ENCODE assay signal across 1 cellular context in the genomic region with DNA sequence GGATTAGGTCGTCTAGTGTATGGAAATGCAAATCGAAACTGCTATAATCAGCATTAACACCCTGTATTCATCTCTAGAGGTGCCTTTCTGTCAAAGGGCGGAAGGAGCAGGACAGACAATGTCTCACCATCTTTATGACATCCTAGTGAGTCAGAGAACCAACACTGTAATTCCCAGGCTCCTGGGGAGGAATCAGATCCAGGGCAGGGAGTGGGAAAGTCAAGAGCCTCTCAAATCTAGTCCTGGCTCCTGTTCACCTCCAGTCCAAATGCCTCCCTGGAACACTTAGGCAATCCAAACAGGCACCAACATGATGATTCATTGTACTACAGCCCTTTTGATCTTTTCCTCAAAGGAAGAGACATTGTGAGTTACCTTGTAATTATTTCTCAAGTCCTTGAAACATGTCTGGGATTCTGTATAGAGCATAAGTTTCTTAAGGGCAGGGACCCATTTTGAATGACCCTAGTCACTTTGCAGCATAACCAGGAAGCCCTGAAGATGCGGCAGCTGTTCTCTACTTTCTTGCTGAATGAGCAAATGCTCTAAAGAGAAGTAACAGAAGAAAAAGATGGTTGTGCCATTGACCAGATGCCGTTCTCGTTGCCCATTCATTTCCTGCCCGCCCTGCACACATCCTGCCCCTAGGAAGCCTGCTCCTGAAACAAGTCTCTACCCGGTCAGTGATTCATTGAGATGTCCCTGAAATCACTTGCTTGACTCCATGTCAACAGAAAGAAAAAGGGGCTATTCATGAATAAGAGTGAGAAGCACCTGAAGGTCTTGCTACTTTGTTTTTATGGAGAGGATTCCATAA.
TF ChIP-seq lines count a peak whose summit lies in the region.

No MANE protein-coding gene starts in this region.

TF ChIP-seq in K562, 482 proteins besides CTCF, POLR2A, EP300 and RAD21 (continued from another document and continues in another):
- TF ChIP-seq, protein P1, sequence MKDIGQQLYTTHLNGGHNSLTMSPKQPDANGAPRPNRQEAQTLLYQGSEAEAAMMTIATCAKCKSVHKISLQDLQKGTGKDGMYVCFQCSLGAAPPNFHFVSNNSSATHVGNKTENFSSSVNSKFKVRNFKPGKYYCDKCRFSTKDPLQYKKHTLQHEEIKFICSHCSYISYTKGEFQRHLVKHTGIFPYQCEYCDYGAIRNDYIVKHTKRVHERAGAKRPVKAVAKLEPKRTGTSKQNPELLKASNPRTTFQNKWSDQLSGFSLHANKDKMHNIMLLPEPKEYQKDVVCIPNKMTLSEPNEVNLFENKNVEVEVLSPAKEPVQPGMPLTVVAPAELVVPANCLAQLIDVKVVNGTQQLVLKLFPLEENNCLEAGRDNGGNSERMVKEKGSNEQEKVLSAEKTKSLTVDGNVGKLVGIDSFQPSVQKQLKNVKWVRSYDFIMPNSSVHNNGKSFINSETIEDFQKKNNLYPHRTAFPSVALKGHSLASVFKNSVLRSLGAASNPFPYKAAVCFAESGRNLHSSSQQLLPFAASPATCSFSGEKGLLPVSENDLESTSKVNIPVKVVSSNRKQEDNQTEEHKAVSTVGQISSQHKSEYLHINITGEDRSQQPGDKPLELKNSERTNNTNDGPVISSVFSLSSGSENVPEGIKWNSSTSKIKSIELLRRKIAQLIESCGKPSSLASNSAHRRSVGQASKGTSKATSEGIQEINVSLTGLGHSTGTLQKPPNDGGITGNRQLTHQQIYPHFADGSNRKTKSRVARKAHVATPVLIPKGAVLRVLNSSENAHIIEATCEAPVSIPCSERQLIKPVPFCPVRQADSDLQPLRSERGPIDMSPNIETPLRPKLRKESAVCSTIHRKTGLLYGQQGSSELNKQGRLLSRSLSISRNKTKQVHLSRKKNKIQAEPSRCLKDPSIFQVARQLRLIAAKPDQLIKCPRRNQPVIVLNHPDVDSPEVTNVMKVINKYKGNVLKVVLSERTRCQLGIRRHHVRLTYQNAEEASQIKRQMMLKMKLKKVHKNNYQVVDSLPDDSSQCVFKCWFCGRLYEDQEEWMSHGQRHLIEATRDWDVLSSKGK (CRISPR knock-in tag; IDR thresholded peaks at IDR 0.05), result no peak
- TF ChIP-seq ZNF408 (CRISPR knock-in tag; IDR thresholded peaks at IDR 0.05; ENCODE audit: low read depth) (no peak), DDX20 (tag; IDR thresholded peaks at IDR 0.05; ENCODE audit: low read depth) (no peak), HDAC1 (IDR thresholded peaks at IDR 0.05) (no peak), KAT7 (CRISPR knock-in tag; IDR thresholded peaks at IDR 0.05; ENCODE audit: borderline replicate concordance) (no peak), SP1 (CRISPR knock-in tag; IDR thresholded peaks at IDR 0.05) (no peak), ZNF507 (tag; conservative IDR thresholded peaks at IDR 0.05) (no peak), GTF2E2 (tag; IDR thresholded peaks at IDR 0.05) (no peak), ZNF316 (IDR thresholded peaks at IDR 0.05) (peak; percentile 83), PCBP2 (IDR thresholded peaks at IDR 0.05; ENCODE audit: low read depth, low read length, poor library complexity, severe bottlenecking) (no peak), RUNX1 (IDR thresholded peaks at IDR 0.05; ENCODE audit: low read depth) (no peak), EP400 (IDR thresholded peaks at IDR 0.05) (no peak), RBM15 (IDR thresholded peaks at IDR 0.05; ENCODE audit: insufficient read depth, low read length) (no peak), AFF1 (IDR thresholded peaks at IDR 0.05; ENCODE audit: low read depth in 1 of 2, partially characterized antibody in 2 of 2) (no peak), MAFF (IDR thresholded peaks at IDR 0.05; ENCODE audit: low read length) (peak; percentile 45; the same call in 1 of the 2 replicates), TAF1 (IDR thresholded peaks at IDR 0.05; ENCODE audit: control insufficient read depth, extremely low read depth, insufficient read depth, low read length, severe bottlenecking) (no peak), NONO (IDR thresholded peaks at IDR 0.05; ENCODE audit: low read depth in 2 of 2, low read length in 1 of 2) (no peak), ETV5 (CRISPR knock-in tag; IDR thresholded peaks at IDR 0.05; ENCODE audit: low read depth) (no peak), KLF10 (CRISPR knock-in tag; IDR thresholded peaks at IDR 0.05) (no peak), ZNF609 (CRISPR knock-in tag; IDR thresholded peaks at IDR 0.05; ENCODE audit: borderline replicate concordance) (no peak), ZNF174 (CRISPR knock-in tag; IDR thresholded peaks at IDR 0.05) (no peak)
- TF ChIP-seq, protein P2, sequence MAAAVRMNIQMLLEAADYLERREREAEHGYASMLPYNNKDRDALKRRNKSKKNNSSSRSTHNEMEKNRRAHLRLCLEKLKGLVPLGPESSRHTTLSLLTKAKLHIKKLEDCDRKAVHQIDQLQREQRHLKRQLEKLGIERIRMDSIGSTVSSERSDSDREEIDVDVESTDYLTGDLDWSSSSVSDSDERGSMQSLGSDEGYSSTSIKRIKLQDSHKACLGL (CRISPR knock-in tag; IDR thresholded peaks at IDR 0.05; ENCODE audit: borderline replicate concordance, poor library complexity, severe bottlenecking), result no peak
- TF ChIP-seq, protein P3, sequence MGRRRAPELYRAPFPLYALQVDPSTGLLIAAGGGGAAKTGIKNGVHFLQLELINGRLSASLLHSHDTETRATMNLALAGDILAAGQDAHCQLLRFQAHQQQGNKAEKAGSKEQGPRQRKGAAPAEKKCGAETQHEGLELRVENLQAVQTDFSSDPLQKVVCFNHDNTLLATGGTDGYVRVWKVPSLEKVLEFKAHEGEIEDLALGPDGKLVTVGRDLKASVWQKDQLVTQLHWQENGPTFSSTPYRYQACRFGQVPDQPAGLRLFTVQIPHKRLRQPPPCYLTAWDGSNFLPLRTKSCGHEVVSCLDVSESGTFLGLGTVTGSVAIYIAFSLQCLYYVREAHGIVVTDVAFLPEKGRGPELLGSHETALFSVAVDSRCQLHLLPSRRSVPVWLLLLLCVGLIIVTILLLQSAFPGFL (CRISPR knock-in tag; IDR thresholded peaks at IDR 0.05), result no peak
- TF ChIP-seq, protein P4, sequence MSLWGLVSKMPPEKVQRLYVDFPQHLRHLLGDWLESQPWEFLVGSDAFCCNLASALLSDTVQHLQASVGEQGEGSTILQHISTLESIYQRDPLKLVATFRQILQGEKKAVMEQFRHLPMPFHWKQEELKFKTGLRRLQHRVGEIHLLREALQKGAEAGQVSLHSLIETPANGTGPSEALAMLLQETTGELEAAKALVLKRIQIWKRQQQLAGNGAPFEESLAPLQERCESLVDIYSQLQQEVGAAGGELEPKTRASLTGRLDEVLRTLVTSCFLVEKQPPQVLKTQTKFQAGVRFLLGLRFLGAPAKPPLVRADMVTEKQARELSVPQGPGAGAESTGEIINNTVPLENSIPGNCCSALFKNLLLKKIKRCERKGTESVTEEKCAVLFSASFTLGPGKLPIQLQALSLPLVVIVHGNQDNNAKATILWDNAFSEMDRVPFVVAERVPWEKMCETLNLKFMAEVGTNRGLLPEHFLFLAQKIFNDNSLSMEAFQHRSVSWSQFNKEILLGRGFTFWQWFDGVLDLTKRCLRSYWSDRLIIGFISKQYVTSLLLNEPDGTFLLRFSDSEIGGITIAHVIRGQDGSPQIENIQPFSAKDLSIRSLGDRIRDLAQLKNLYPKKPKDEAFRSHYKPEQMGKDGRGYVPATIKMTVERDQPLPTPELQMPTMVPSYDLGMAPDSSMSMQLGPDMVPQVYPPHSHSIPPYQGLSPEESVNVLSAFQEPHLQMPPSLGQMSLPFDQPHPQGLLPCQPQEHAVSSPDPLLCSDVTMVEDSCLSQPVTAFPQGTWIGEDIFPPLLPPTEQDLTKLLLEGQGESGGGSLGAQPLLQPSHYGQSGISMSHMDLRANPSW (CRISPR knock-in tag; IDR thresholded peaks at IDR 0.05), result no peak
- TF ChIP-seq, protein P5, sequence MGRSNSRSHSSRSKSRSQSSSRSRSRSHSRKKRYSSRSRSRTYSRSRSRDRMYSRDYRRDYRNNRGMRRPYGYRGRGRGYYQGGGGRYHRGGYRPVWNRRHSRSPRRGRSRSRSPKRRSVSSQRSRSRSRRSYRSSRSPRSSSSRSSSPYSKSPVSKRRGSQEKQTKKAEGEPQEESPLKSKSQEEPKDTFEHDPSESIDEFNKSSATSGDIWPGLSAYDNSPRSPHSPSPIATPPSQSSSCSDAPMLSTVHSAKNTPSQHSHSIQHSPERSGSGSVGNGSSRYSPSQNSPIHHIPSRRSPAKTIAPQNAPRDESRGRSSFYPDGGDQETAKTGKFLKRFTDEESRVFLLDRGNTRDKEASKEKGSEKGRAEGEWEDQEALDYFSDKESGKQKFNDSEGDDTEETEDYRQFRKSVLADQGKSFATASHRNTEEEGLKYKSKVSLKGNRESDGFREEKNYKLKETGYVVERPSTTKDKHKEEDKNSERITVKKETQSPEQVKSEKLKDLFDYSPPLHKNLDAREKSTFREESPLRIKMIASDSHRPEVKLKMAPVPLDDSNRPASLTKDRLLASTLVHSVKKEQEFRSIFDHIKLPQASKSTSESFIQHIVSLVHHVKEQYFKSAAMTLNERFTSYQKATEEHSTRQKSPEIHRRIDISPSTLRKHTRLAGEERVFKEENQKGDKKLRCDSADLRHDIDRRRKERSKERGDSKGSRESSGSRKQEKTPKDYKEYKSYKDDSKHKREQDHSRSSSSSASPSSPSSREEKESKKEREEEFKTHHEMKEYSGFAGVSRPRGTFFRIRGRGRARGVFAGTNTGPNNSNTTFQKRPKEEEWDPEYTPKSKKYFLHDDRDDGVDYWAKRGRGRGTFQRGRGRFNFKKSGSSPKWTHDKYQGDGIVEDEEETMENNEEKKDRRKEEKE (IDR thresholded peaks at IDR 0.05; ENCODE audit: borderline replicate concordance in 1 of 2, control insufficient read depth in 1 of 2, low read depth in 2 of 2, low read length in 1 of 2), result no peak
- TF ChIP-seq, protein P6, sequence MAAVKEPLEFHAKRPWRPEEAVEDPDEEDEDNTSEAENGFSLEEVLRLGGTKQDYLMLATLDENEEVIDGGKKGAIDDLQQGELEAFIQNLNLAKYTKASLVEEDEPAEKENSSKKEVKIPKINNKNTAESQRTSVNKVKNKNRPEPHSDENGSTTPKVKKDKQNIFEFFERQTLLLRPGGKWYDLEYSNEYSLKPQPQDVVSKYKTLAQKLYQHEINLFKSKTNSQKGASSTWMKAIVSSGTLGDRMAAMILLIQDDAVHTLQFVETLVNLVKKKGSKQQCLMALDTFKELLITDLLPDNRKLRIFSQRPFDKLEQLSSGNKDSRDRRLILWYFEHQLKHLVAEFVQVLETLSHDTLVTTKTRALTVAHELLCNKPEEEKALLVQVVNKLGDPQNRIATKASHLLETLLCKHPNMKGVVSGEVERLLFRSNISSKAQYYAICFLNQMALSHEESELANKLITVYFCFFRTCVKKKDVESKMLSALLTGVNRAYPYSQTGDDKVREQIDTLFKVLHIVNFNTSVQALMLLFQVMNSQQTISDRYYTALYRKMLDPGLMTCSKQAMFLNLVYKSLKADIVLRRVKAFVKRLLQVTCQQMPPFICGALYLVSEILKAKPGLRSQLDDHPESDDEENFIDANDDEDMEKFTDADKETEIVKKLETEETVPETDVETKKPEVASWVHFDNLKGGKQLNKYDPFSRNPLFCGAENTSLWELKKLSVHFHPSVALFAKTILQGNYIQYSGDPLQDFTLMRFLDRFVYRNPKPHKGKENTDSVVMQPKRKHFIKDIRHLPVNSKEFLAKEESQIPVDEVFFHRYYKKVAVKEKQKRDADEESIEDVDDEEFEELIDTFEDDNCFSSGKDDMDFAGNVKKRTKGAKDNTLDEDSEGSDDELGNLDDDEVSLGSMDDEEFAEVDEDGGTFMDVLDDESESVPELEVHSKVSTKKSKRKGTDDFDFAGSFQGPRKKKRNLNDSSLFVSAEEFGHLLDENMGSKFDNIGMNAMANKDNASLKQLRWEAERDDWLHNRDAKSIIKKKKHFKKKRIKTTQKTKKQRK (IDR thresholded peaks at IDR 0.05; ENCODE audit: borderline replicate concordance, low read depth, low read length), result no peak
